8 cellular contexts compared by ENCODE assay signal in the genomic region with DNA sequence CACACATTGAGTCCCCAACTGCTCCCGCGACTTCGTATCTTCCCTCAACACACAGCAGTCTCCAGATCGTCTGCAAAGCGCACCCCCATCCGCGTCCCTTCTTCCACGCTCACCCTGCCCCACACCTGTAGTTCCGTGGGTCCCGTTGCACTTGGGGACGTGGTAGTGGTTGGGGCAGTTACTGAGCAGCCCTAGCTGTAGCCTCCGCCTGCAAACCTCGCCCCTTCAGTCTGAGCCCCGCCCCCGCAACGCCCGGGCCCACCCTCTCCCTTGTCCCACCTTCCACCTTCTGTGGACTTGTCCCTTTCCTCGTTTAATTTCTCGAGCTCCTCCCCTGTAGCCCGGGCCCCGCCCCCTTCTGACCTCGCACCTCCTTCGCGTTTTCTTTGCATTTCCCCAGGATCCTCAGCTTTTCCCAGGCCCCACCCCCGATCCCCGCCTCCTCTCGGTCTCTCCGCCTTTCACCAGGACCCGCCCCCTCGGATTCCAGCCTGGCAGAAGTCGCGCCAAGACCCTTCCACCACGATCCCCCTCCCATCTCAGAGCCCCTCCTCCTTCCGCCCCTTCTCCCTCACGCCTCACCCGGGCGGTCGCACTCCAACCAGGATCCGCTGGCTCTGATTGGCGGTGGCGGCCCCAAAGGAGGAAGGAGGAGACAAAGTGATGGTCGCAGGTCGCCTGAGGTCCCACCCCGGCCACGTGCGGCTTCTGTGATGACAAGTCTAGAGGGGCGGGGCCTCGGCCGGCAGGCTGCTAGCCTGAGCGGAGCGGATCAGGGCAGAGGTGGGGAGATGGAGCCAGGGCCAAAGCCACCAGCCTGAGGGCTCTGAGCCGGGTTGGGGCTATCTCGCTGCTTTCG. TPM values are rescaled to one million over a fixed set of nuclear protein-coding genes. Genes with fewer than 3 reads are reported as not detected.
A peak's percentile ranks its signal among the peaks of the same experiment; 100 is the strongest.
DNase-seq lines count a peak whose midpoint lies in the region; ATAC-seq and TF ChIP-seq lines count a peak whose summit lies in the region.

Gene ATOSB (minus strand): TSS at position 183 of the 859 bp plus-strand sequence. CDS start 7,588 bp downstream, outside the sequence.

- WGBS in HUES64 = under 1% methylated on average over 54 of the region's 54 CpGs

- intact Hi-C loops in Calu3 (cut with micrococcal nuclease; ENCODE audit: unreplicated experiment) = loop anchor here (1.0 kb wide), 2 partner anchors 142 to 361 kb away; no protein-coding TSS in a partner anchor

- H3F3A ChIP-seq in OCI-LY1 (ENCODE audit: insufficient read depth, low read length) = no peaks in the 10 kb centered on the region

- ATAC-seq in GM21447 (IDR thresholded peaks at IDR 0.05; ENCODE audit: unreplicated experiment) = peak; percentile 59

- H3K27ac Mint-ChIP-seq in Calu3 (ENCODE audit: unreplicated experiment) (peak within 1 kb of the TSS; percentile 61), endothelial cell (ENCODE audit: unreplicated experiment) (peak within 1 kb of the TSS; percentile 98)

- H3K9me3 Mint-ChIP-seq in Calu3 (ENCODE audit: low read depth, unreplicated experiment) (peaks cover 2% of the 10 kb centered on the region), endothelial cell (ENCODE audit: unreplicated experiment) (no peaks in the 10 kb centered on the region)

- H4K20me1 ChIP-seq in OCI-LY1 (ENCODE audit: insufficient read depth, low read length) = no peaks in the 10 kb centered on the region

- H3K9ac ChIP-seq in HUES64 (ENCODE audit: low read depth, low read length) (peak within 1 kb of the TSS; percentile 59), OCI-LY1 (ENCODE audit: low read length) (peak within 1 kb of the TSS; percentile 61)

- no peaks in the 10 kb centered on the region for H3K79me2 ChIP-seq in OCI-LY1 (ENCODE audit: insufficient read depth, low read length)

- CTCF ChIA-PET in Calu3 (lab: Charles Lee) = interaction anchor here (0.8 to 2.4 kb wide), 6 partner anchors 12 to 357 kb away, joined by 3 to 34 read pairs (median 4); partner anchors contain the start of genes STOML2 and UNC13B

- peak within 1 kb of the TSS; percentile 95 for H3K4me2 ChIP-seq in OCI-LY1 (ENCODE audit: low read length)

- H3K9me3 ChIP-seq in HUES64 (ENCODE audit: insufficient read depth, low read depth, low read length) = no peaks in the 10 kb centered on the region
- no peaks in the 10 kb centered on the region for H3K9me3 ChIP-seq in OCI-LY1 (ENCODE audit: low read length)

- peak within 1 kb of the TSS; percentile 89 for H3K4me3 Mint-ChIP-seq in Calu3 (ENCODE audit: low read depth, unreplicated experiment)
- H3K4me3 Mint-ChIP-seq in endothelial cell (ENCODE audit: unreplicated experiment) = peak within 1 kb of the TSS; percentile 99

- H3K4me3 ChIP-seq in HUES64 (ENCODE audit: low read length) (peak within 1 kb of the TSS; percentile 75), OCI-LY1 (ENCODE audit: low read depth, low read length, poor library complexity, severe bottlenecking) (peak within 1 kb of the TSS; percentile 71)

- no peaks in the 10 kb centered on the region for H3K9me2 ChIP-seq in OCI-LY1 (ENCODE audit: low read depth, low read length)

- H3K36me3 ChIP-seq in HUES64 (ENCODE audit: insufficient read depth, low read length) (no peaks in the 10 kb centered on the region), OCI-LY1 (ENCODE audit: insufficient read depth, low read length) (no peaks in the 10 kb centered on the region)

- H3K27ac ChIP-seq in HUES64 (ENCODE audit: low read depth, low read length) (peak within 1 kb of the TSS; percentile 83), OCI-LY1 (ENCODE audit: low read depth, low read length, poor library complexity, severe bottlenecking) (peak within 1 kb of the TSS; percentile 68)

- H3K36me3 Mint-ChIP-seq in Calu3 (ENCODE audit: insufficient read depth, unreplicated experiment) = peaks cover 52% of the 10 kb centered on the region
- peaks cover 19% of the 10 kb centered on the region for H3K36me3 Mint-ChIP-seq in endothelial cell (ENCODE audit: low read depth, unreplicated experiment)

- H2AFZ ChIP-seq in OCI-LY1 (ENCODE audit: low read length) = no peak within 1 kb of the TSS

- H3K4me1 ChIP-seq in HUES64 (ENCODE audit: insufficient read depth, low read length) (peaks cover 29% of the 10 kb centered on the region), OCI-LY1 (ENCODE audit: insufficient read depth, low read length, severe bottlenecking) (peaks cover 33% of the 10 kb centered on the region)

- H3K27me3 Mint-ChIP-seq in Calu3 (ENCODE audit: unreplicated experiment) (no peaks in the 10 kb centered on the region), endothelial cell (ENCODE audit: unreplicated experiment) (peaks cover 11% of the 10 kb centered on the region)

- H3K4me1 Mint-ChIP-seq in Calu3 (ENCODE audit: low read depth, unreplicated experiment) = peaks cover 30% of the 10 kb centered on the region
- peaks cover 26% of the 10 kb centered on the region for H3K4me1 Mint-ChIP-seq in endothelial cell (ENCODE audit: unreplicated experiment)

- BruUV-seq in Calu3 (replicated peaks; lab: Mats Ljungman, UMichigan) = no TSS peak

- no peaks in the 10 kb centered on the region for H3K27me3 ChIP-seq in HUES64 (ENCODE audit: insufficient read depth, low read length)
- H3K27me3 ChIP-seq in OCI-LY1 (ENCODE audit: insufficient read depth, low read length) = no peaks in the 10 kb centered on the region

- TF ChIP-seq CTCF in Calu3 (IDR thresholded peaks at IDR 0.05; ENCODE audit: unreplicated experiment) (no peak), OCI-LY1 (IDR thresholded peaks at IDR 0.05; ENCODE audit: low read length) (no peak), endothelial cell (IDR thresholded peaks at IDR 0.05; ENCODE audit: unreplicated experiment) (no peak)

- peak; percentile 95 for DNase-seq in Calu3
- peak; percentile 94 for DNase-seq in activated CD8-positive, alpha-beta memory T cell treated with anti-CD3 and anti-CD28 coated beads, Interleukin-2, amount 50 U/mL, for 48 hours
- peak; percentile 99 for DNase-seq in endothelial cell (ENCODE audit: low spot score)
- DNase-seq in midbrain (lab: John Stamatoyannopoulos, UW) = peak; percentile 90
- peak; percentile 85 to 87 for DNase-seq in stimulated activated CD8-positive, alpha-beta memory T cell treated with anti-CD3 and anti-CD28 coated beads, Interleukin-2, amount 100 ng/mL, for 1 hour (ENCODE audit: low read depth in 2 of 2)

RNA-seq across cellular contexts. Expression of gene ATOSB, which starts in this region (rescaled TPM):
- total RNA-seq in Calu3 (2022) (16.8 and 17.5 TPM in 2 replicates), endothelial cell (ENCODE audit: unreplicated experiment) (33.7 TPM)
- 5.6 TPM for polyA plus RNA-seq in HUES64 (2013, experiment 1 of 2)
- polyA plus RNA-seq in HUES64 (2013, experiment 2 of 2) = 6.1 TPM

Comparison
In these comparisons a context has a peak if more than half of its experiments do, and no peak if none do; other contexts are left out.
1. Peak in every context shown above with its lines: DNase-seq, ATAC-seq, H3K4me3 ChIP-seq and H3K27ac ChIP-seq.